8 cellular contexts compared by ENCODE assay signal in genomic region chr7:151518105-151518780, GRCh38. TPM values are rescaled to one million over a fixed set of nuclear protein-coding genes. Genes with fewer than 3 reads are reported as not detected.
DNase-seq lines count a peak whose midpoint lies in the region; ATAC-seq and TF ChIP-seq lines count a peak whose summit lies in the region.

No MANE protein-coding gene starts in this region.

- H3K27ac ChIP-seq in parathyroid adenoma (peak overlapping the region; percentile 42), tibial artery (peak overlapping the region; percentile 93 to 100)

- H3K36me3 ChIP-seq in parathyroid adenoma (ENCODE audit: control insufficient read depth, insufficient read depth, low read length) = no peaks in the 10 kb centered on the region
- H3K36me3 ChIP-seq in tibial artery = no peaks in the 10 kb centered on the region

- H2AFZ ChIP-seq in parathyroid adenoma = no peak overlapping the region

- peak; percentile 85 for DNase-seq in activated effector memory CD4-positive, alpha-beta T cell treated with anti-CD3 and anti-CD28 coated beads, Interleukin-2, amount 50 U/mL, for 16 hours
- DNase-seq in globus pallidus (ENCODE audit: low spot score) = peak; percentile 30
- peak; percentile 50 to 77 for DNase-seq in tibial artery
- DNase-seq in OCI-M2 (lab: John Stamatoyannopoulos, UW; ENCODE audit: unreplicated experiment) = no peak

- H3K79me2 ChIP-seq in parathyroid adenoma = peaks cover 51% of the 10 kb centered on the region

- no peak for TF ChIP-seq CTCF in parathyroid adenoma (IDR thresholded peaks at IDR 0.05)
- no peak for TF ChIP-seq CTCF in tibial artery (IDR thresholded peaks at IDR 0.05)

- H3K4me2 ChIP-seq in parathyroid adenoma (ENCODE audit: low read length) = peak overlapping the region; percentile 90

- H3K9me3 ChIP-seq in parathyroid adenoma (ENCODE audit: control insufficient read depth, low read length) (no peaks in the 10 kb centered on the region), tibial artery (no peaks in the 10 kb centered on the region)

- intact Hi-C loops in tibial artery (cut with DNase I; ENCODE audit: low total_unique reads) = no loop called here

- H3K4me3 ChIP-seq in parathyroid adenoma (ENCODE audit: low read depth, low read length) (peak overlapping the region; percentile 72), tibial artery (peak overlapping the region; percentile 84 to 92)

- no peak for ATAC-seq in HG03442 (IDR thresholded peaks at IDR 0.05; ENCODE audit: unreplicated experiment)

- H3K4me1 ChIP-seq in parathyroid adenoma = peaks cover 3% of the 10 kb centered on the region
- peaks cover 0 to 56% (median 24%) of the 10 kb centered on the region in 4 donors for H3K4me1 ChIP-seq in tibial artery

- TF ChIP-seq POLR2A in GM18526 (IDR thresholded peaks at IDR 0.05; ENCODE audit: extremely low read depth, insufficient read length) = peak; percentile 14

- H3K27me3 ChIP-seq in parathyroid adenoma (ENCODE audit: control insufficient read depth, insufficient read depth, low read length) (no peaks in the 10 kb centered on the region), tibial artery (no peaks in the 10 kb centered on the region)

- peak overlapping the region; percentile 31 for H3K9ac ChIP-seq in parathyroid adenoma

TF ChIP-seq in PFSK-1, 5 proteins besides CTCF, POLR2A, EP300 and RAD21:
- no peak for TF ChIP-seq TAF1 (IDR thresholded peaks at IDR 0.05; ENCODE audit: borderline replicate concordance, insufficient read depth, low read length)
- TF ChIP-seq SIN3A (IDR thresholded peaks at IDR 0.05; ENCODE audit: borderline replicate concordance, insufficient read depth, low read length) = 0 out of 2 replicates have a peak, but pooled peaks have one; percentile 3
- TF ChIP-seq FOXP2 (optimal IDR thresholded peaks at IDR 0.05; ENCODE audit: borderline replicate concordance, extremely low read depth, extremely low read length, insufficient read depth) = no peak
- no peak for TF ChIP-seq POLR2AphosphoS5 (IDR thresholded peaks at IDR 0.05; ENCODE audit: low read depth, low read length)

RNA-seq across cellular contexts. Expression of gene RHEB, which starts 1.5 kb away (rescaled TPM):
- 72.2 TPM for polyA plus RNA-seq in PFSK-1 (2012; ENCODE audit: insufficient read length, low read depth)
